ENCODE assay signal across 10 cellular contexts in genomic region chr1:194209920-194210319, GRCh38.
"Had no signal": no experiment of that assay in that cellular context is flagged by ENCODE, and none has a peak within 500 bp of the region (broad histone marks: within the 10 kb centered on the region; RNA-seq: fewer than 3 reads in every experiment).

No MANE protein-coding gene starts in this region.

- H3K4me3 Mint-ChIP-seq: HFFc6, IgD-negative memory B cell had no signal

- H3K36me3 ChIP-seq: HAP-1 had no signal

- H3K9me3 ChIP-seq: HAP-1 had no signal

- H3K27ac Mint-ChIP-seq: HFFc6, IgD-negative memory B cell had no signal

- DNase-seq: GM23248, GOT3, H7, HFFc6, KBM-7 had no signal

- H3K4me2 ChIP-seq: KMS-11 had no signal

- H3K9ac ChIP-seq: GM23248, KMS-11 had no signal

- H2AFZ ChIP-seq: GM23248 had no signal

- H3K4me1 Mint-ChIP-seq: IgD-negative memory B cell had no signal

- H3K4me3 ChIP-seq: GM23248, HAP-1 had no signal

- H3K27ac ChIP-seq: GM23248, HL-60, KMS-11 had no signal

- ATAC-seq: HCT116 had no signal

- H3K4me1 ChIP-seq: HAP-1 had no signal

- H3K9me3 Mint-ChIP-seq: HFFc6 had no signal

- H3K36me3 Mint-ChIP-seq: IgD-negative memory B cell had no signal
